Comparison of ENCODE assay signal across 14 cellular contexts in genomic region chr1:228742535-228742934, GRCh38.
"Had no signal": no experiment of that assay in that cellular context is flagged by ENCODE, and none has a peak within 500 bp of the region (broad histone marks: within the 10 kb centered on the region; RNA-seq: fewer than 3 reads in every experiment).

No MANE protein-coding gene starts in this region.

- DNase-seq: activated naive CD4-positive, alpha-beta T cell; activated naive CD8-positive, alpha-beta T cell treated with anti-CD3 and anti-CD28 coated beads, Interleukin-2, amount 10 ng/mL, durations not matched to agents 7 days and 5 days; brain microvascular endothelial cell; cortex of kidney; effector memory CD8-positive, alpha-beta T cell; gastrocnemius medialis; islet precursor cell; retina; stimulated activated CD4-positive, alpha-beta T cell treated with anti-CD3 and anti-CD28 coated beads, Interleukin-2, amount 100 ng/mL, for 48 hours; T-helper 2 cell; transverse colon had no signal

- H3K27me3 Mint-ChIP-seq: activated naive CD8-positive, alpha-beta T cell treated with anti-CD3 and anti-CD28 coated beads, Interleukin-2, amount 10 ng/mL, durations not matched to agents 7 days and 5 days; central memory CD8-positive, alpha-beta T cell; effector memory CD8-positive, alpha-beta T cell had no signal

- H3K4me3 Mint-ChIP-seq: activated naive CD8-positive, alpha-beta T cell treated with anti-CD3 and anti-CD28 coated beads, Interleukin-2, amount 10 ng/mL, durations not matched to agents 7 days and 5 days; central memory CD8-positive, alpha-beta T cell; effector memory CD8-positive, alpha-beta T cell; stimulated activated memory B cell treated with anti-CD40 and anti-IgM and Interleukin-4, amounts not matched to agents 10 μg/mL and 1 μg/mL and 100 μg/mL, for 72 hours had no signal

- H3K27me3 ChIP-seq: gastrocnemius medialis, transverse colon had no signal

- H3K27ac Mint-ChIP-seq: activated naive CD8-positive, alpha-beta T cell treated with anti-CD3 and anti-CD28 coated beads, Interleukin-2, amount 10 ng/mL, durations not matched to agents 7 days and 5 days; stimulated activated memory B cell treated with anti-CD40 and anti-IgM and Interleukin-4, amounts not matched to agents 10 μg/mL and 1 μg/mL and 100 μg/mL, for 72 hours had no signal

- H3K36me3 Mint-ChIP-seq: stimulated activated memory B cell treated with anti-CD40 and anti-IgM and Interleukin-4, amounts not matched to agents 10 μg/mL and 1 μg/mL and 100 μg/mL, for 72 hours had no signal

- H3K36me3 ChIP-seq: brain microvascular endothelial cell had no signal

- H3K4me3 ChIP-seq: gastrocnemius medialis, transverse colon had no signal

- H3K9me3 ChIP-seq: gastrocnemius medialis, transverse colon had no signal

- H3K4me1 Mint-ChIP-seq: stimulated activated memory B cell treated with anti-CD40 and anti-IgM and Interleukin-4, amounts not matched to agents 10 μg/mL and 1 μg/mL and 100 μg/mL, for 72 hours had no signal

- H3K27ac ChIP-seq: brain microvascular endothelial cell, gastrocnemius medialis, parathyroid adenoma, transverse colon had no signal

- H3K9me3 Mint-ChIP-seq: activated naive CD8-positive, alpha-beta T cell treated with anti-CD3 and anti-CD28 coated beads, Interleukin-2, amount 10 ng/mL, durations not matched to agents 7 days and 5 days; central memory CD8-positive, alpha-beta T cell; effector memory CD8-positive, alpha-beta T cell; stimulated activated memory B cell treated with anti-CD40 and anti-IgM and Interleukin-4, amounts not matched to agents 10 μg/mL and 1 μg/mL and 100 μg/mL, for 72 hours had no signal
